ENCODE assay signal across 31 cellular contexts in the genomic region with DNA sequence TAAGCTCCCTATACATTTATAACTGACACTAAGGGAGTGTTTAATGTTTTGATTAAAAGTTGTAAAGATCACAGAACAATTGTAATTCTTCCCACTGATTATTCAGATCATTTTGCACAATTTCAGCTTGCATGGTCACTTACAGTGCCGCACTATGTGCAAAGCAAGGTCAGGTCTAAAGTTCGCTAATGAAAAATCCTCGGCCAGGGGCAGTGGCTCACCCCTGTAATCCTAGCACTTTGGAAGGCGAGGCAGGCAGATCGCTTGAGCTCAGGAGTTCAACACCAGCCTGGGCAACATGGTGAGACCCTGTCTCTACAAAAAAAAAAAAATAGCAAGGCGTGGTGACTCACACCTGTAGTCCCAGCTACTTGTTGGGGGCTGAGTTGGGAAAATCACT.
"Had no signal": no experiment of that assay in that cellular context is flagged by ENCODE, and none has a peak within 500 bp of the region (broad histone marks: within the 10 kb centered on the region; RNA-seq: fewer than 3 reads in every experiment).

No MANE protein-coding gene starts in this region.

- H3K27me3 ChIP-seq: adrenal gland, body of pancreas, colonic mucosa, esophagus muscularis mucosa, foreskin keratinocyte, gastrocnemius medialis had no signal

- H3K9me3 ChIP-seq: body of pancreas, colonic mucosa, gastrocnemius medialis had no signal

- H3K27ac Mint-ChIP-seq: activated B cell treated with CpG ODN at 0.5 μM for 24 hours; activated CD4-positive, alpha-beta memory T cell treated with anti-CD3 and anti-CD28 coated beads for 36 hours; activated CD8-positive, alpha-beta memory T cell treated with anti-CD3 and anti-CD28 coated beads, Interleukin-2, amount 10 ng/mL, durations not matched to agents 7 days and 5 days; activated CD8-positive, alpha-beta T cell treated with anti-CD3 and anti-CD28 coated beads, Interleukin-2, amount 10 ng/mL, durations not matched to agents 7 days and 5 days; activated naive CD4-positive, alpha-beta T cell treated with anti-CD3 and anti-CD28 coated beads for 36 hours; activated naive CD4-positive, alpha-beta T cell treated with anti-CD3 and anti-CD28 coated beads, Interleukin-2, amount 50 U/mL, for 24 hours; activated naive CD8-positive, alpha-beta T cell treated with anti-CD3 and anti-CD28 coated beads for 36 hours; activated naive CD8-positive, alpha-beta T cell treated with anti-CD3 and anti-CD28 coated beads, Interleukin-2, amount 50 U/mL, for 24 hours; activated T-helper 1 cell treated with anti-CD3 and anti-CD28 coated beads, Interleukin-12 subunit alpha, Interleukin-12 subunit beta, Interleukin-2, Interleukin-4 antibody, amounts not matched to agents 30 ng/mL and 10 ng/mL and 1 ng/mL, durations not matched to agents 14 hours and 24 hours and 36 hours; activated T-helper 2 cell treated with anti-CD3 and anti-CD28 coated beads, Interferon-gamma antibody, Interleukin-2, Interleukin-4, amounts not matched to agents 10 μg/mL and 5 μg/mL and 100 μg/mL, durations not matched to agents 14 hours and 24 hours and 36 hours; T-helper 2 cell treated with Interferon-gamma antibody and Interleukin-4, amounts not matched to agents 5 μg/mL and 100 μg/mL, for 36 hours had no signal

- H3K4me1 ChIP-seq: body of pancreas, colonic mucosa, foreskin keratinocyte had no signal

- H3K27me3 Mint-ChIP-seq: activated B cell treated with CpG ODN at 0.5 μM for 24 hours; activated CD4-positive, alpha-beta memory T cell treated with anti-CD3 and anti-CD28 coated beads for 36 hours; activated CD8-positive, alpha-beta memory T cell treated with anti-CD3 and anti-CD28 coated beads, Interleukin-2, amount 10 ng/mL, durations not matched to agents 7 days and 5 days; activated naive CD4-positive, alpha-beta T cell treated with anti-CD3 and anti-CD28 coated beads, Interleukin-2, amount 50 U/mL, for 24 hours; activated naive CD8-positive, alpha-beta T cell treated with anti-CD3 and anti-CD28 coated beads for 36 hours; activated naive CD8-positive, alpha-beta T cell treated with anti-CD3 and anti-CD28 coated beads, Interleukin-2, amount 50 U/mL, for 24 hours; T-helper 17 cell had no signal

- DNase-seq: activated B cell treated with CpG ODN at 0.5 μM for 24 hours; activated CD4-positive, alpha-beta memory T cell treated with anti-CD3 and anti-CD28 coated beads for 36 hours; activated CD4-positive, alpha-beta T cell treated with anti-CD3 and anti-CD28 coated beads for 48 hours; activated CD8-positive, alpha-beta memory T cell treated with anti-CD3 and anti-CD28 coated beads, Interleukin-2, amount 10 ng/mL, durations not matched to agents 7 days and 5 days; activated CD8-positive, alpha-beta memory T cell treated with anti-CD3 and anti-CD28 coated beads, Interleukin-2, amount 50 U/mL, for 4 hours; activated CD8-positive, alpha-beta T cell treated with anti-CD3 and anti-CD28 coated beads, Interleukin-2, amount 10 ng/mL, durations not matched to agents 7 days and 5 days; activated effector memory CD4-positive, alpha-beta T cell treated with anti-CD3 and anti-CD28 coated beads, Interleukin-2, amount 50 U/mL, for 16 hours; activated naive CD4-positive, alpha-beta T cell treated with anti-CD3 and anti-CD28 coated beads for 36 hours; activated naive CD8-positive, alpha-beta T cell treated with anti-CD3 and anti-CD28 coated beads for 36 hours; activated naive CD8-positive, alpha-beta T cell treated with anti-CD3 and anti-CD28 coated beads, Interleukin-2, amount 50 U/mL, for 24 hours; activated T-cell treated with anti-CD3 and anti-CD28 coated beads, Interleukin-2, amount 50 U/mL, for 1 hour; activated T-cell treated with anti-CD3 and anti-CD28 coated beads, Interleukin-2, amount 50 U/mL, for 48 hours; adrenal gland; amygdala; aorta; body of pancreas; caudate nucleus; colonic mucosa; effector CD8-positive, alpha-beta T cell; erythroblast; foreskin keratinocyte; gastrocnemius medialis; T-helper 1 cell; T-helper 17 cell; T1000; WERI-Rb-1 had no signal

- H3K9me3 Mint-ChIP-seq: activated naive CD4-positive, alpha-beta T cell treated with anti-CD3 and anti-CD28 coated beads, Interleukin-2, amount 50 U/mL, for 24 hours had no signal

- H3K36me3 ChIP-seq: colonic mucosa had no signal

- H3K27ac ChIP-seq: adrenal gland, body of pancreas, colonic mucosa, esophagus muscularis mucosa, foreskin keratinocyte, gastrocnemius medialis, WERI-Rb-1 had no signal

- H3K4me3 Mint-ChIP-seq: activated B cell treated with CpG ODN at 0.5 μM for 24 hours; activated CD4-positive, alpha-beta memory T cell treated with anti-CD3 and anti-CD28 coated beads for 36 hours; activated CD8-positive, alpha-beta memory T cell treated with anti-CD3 and anti-CD28 coated beads, Interleukin-2, amount 10 ng/mL, durations not matched to agents 7 days and 5 days; activated CD8-positive, alpha-beta T cell treated with anti-CD3 and anti-CD28 coated beads, Interleukin-2, amount 10 ng/mL, durations not matched to agents 7 days and 5 days; activated naive CD4-positive, alpha-beta T cell treated with anti-CD3 and anti-CD28 coated beads for 36 hours; activated naive CD4-positive, alpha-beta T cell treated with anti-CD3 and anti-CD28 coated beads, Interleukin-2, amount 50 U/mL, for 24 hours; activated naive CD8-positive, alpha-beta T cell treated with anti-CD3 and anti-CD28 coated beads for 36 hours; activated naive CD8-positive, alpha-beta T cell treated with anti-CD3 and anti-CD28 coated beads, Interleukin-2, amount 50 U/mL, for 24 hours; activated T-helper 1 cell treated with anti-CD3 and anti-CD28 coated beads, Interleukin-12 subunit alpha, Interleukin-12 subunit beta, Interleukin-2, Interleukin-4 antibody, amounts not matched to agents 30 ng/mL and 10 ng/mL and 1 ng/mL, durations not matched to agents 14 hours and 24 hours and 36 hours; T-helper 17 cell; T-helper 2 cell treated with Interferon-gamma antibody and Interleukin-4, amounts not matched to agents 5 μg/mL and 100 μg/mL, for 36 hours had no signal

- H3K4me3 ChIP-seq: adrenal gland, body of pancreas, colonic mucosa, esophagus muscularis mucosa, gastrocnemius medialis had no signal

- H3K4me1 Mint-ChIP-seq: activated B cell treated with CpG ODN at 0.5 μM for 24 hours; activated CD8-positive, alpha-beta memory T cell treated with anti-CD3 and anti-CD28 coated beads, Interleukin-2, amount 10 ng/mL, durations not matched to agents 7 days and 5 days; activated naive CD4-positive, alpha-beta T cell treated with anti-CD3 and anti-CD28 coated beads, Interleukin-2, amount 50 U/mL, for 24 hours; activated naive CD8-positive, alpha-beta T cell treated with anti-CD3 and anti-CD28 coated beads for 36 hours; activated naive CD8-positive, alpha-beta T cell treated with anti-CD3 and anti-CD28 coated beads, Interleukin-2, amount 50 U/mL, for 24 hours; T-helper 17 cell had no signal
